Comparison of ENCODE assay signal across 1 cellular context in the genomic region with DNA sequence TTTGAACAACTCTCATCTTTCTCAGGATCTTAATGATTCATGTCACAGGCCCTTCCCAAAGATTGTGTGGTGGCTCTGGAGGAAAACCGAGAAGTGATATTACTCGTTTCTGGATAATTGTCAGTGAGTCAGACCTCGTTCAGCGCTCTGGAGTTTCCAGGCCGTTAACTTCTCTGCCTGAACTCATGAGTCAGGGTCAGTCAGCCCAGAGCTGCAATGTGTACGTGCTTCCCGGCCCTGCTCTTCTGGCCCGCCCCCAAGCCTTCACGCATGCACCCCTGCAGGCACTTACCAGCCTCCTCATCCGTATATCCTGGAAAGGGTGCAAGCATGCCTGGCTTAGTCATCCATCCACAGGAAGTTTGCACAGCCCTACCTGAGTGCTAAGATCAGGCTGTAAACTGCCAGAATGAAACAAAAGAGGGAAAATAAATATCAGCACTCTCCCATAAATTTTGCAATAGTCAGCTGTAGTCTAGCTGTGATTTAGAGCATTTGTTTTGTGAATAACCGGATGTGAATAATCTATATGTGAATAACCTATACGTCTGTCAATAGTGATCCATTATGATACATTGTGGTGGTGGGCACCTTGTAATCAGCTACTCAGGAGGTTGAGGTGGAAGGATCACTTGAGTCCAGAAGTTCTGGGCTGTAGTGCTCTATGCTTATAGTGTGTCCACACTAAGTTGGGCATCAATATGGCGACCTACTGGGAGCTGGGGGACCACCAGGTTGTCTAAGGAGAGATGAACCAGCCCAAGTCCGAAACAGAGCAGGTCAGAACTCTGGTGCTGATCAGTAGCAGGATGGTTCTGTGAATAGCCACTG.
TF ChIP-seq lines count a peak whose summit lies in the region.

No MANE protein-coding gene starts in this region.

TF ChIP-seq in HepG2, 621 proteins besides CTCF, POLR2A, EP300 and RAD21 (continued from another document and continues in another):
- TF ChIP-seq, protein P1, sequence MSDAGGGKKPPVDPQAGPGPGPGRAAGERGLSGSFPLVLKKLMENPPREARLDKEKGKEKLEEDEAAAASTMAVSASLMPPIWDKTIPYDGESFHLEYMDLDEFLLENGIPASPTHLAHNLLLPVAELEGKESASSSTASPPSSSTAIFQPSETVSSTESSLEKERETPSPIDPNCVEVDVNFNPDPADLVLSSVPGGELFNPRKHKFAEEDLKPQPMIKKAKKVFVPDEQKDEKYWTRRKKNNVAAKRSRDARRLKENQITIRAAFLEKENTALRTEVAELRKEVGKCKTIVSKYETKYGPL (CRISPR knock-in tag; IDR thresholded peaks at IDR 0.05), result no peak
- TF ChIP-seq, protein P2, sequence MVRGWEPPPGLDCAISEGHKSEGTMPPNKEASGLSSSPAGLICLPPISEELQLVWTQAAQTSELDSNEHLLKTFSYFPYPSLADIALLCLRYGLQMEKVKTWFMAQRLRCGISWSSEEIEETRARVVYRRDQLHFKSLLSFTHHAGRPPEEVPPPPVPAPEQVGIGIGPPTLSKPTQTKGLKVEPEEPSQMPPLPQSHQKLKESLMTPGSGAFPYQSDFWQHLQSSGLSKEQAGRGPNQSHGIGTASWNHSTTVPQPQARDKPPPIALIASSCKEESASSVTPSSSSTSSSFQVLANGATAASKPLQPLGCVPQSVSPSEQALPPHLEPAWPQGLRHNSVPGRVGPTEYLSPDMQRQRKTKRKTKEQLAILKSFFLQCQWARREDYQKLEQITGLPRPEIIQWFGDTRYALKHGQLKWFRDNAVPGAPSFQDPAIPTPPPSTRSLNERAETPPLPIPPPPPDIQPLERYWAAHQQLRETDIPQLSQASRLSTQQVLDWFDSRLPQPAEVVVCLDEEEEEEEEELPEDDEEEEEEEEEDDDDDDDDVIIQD (CRISPR knock-in tag; IDR thresholded peaks at IDR 0.05; ENCODE audit: low read depth), result peak; percentile 69; the same call in 1 of the 2 replicates
- TF ChIP-seq ZNF350 (CRISPR knock-in tag; IDR thresholded peaks at IDR 0.05; ENCODE audit: borderline replicate concordance, low read depth) (peak; percentile 71), ELF3 (CRISPR knock-in tag; IDR thresholded peaks at IDR 0.05) (peak; percentile 95), ZNF331 (CRISPR knock-in tag; IDR thresholded peaks at IDR 0.05) (0 out of 2 replicates have a peak, but pooled peaks have one; percentile 39), ZNF790 (CRISPR knock-in tag; IDR thresholded peaks at IDR 0.05; ENCODE audit: borderline replicate concordance) (no peak), FOSL2 (CRISPR knock-in tag; IDR thresholded peaks at IDR 0.05) (peak; percentile 98), KDM2A (CRISPR knock-in tag; IDR thresholded peaks at IDR 0.05; ENCODE audit: borderline replicate concordance, low read depth) (peak; percentile 57; the same call in 1 of the 2 replicates), JUND (CRISPR knock-in tag; IDR thresholded peaks at IDR 0.05) (peak; percentile 95), SIN3B (IDR thresholded peaks at IDR 0.05; ENCODE audit: low read length) (no peak), ZNF75D (CRISPR knock-in tag; IDR thresholded peaks at IDR 0.05; ENCODE audit: borderline replicate concordance) (no peak), XRCC5 (optimal IDR thresholded peaks at IDR 0.05; ENCODE audit: low read length) (peak; percentile 60), SMAD3 (CRISPR knock-in tag; IDR thresholded peaks at IDR 0.05) (peak; percentile 29; the same call in 1 of the 2 replicates), ZNF253 (CRISPR knock-in tag; IDR thresholded peaks at IDR 0.05; ENCODE audit: borderline replicate concordance) (no peak), NFIC (IDR thresholded peaks at IDR 0.05; ENCODE audit: low read length) (peak; percentile 62; the same call in 1 of the 2 replicates), TCF12 (IDR thresholded peaks at IDR 0.05) (no peak), TCF12 (CRISPR knock-in tag; IDR thresholded peaks at IDR 0.05) (0 out of 2 replicates have a peak, but pooled peaks have one; percentile 23), ZNF878 (CRISPR knock-in tag; IDR thresholded peaks at IDR 0.05) (peak; percentile 95), ZNF7 (CRISPR knock-in tag; IDR thresholded peaks at IDR 0.05) (0 out of 2 replicates have a peak, but pooled peaks have one; percentile 41), RCOR2 (CRISPR knock-in tag; IDR thresholded peaks at IDR 0.05) (peak; percentile 68; the same call in 1 of the 2 replicates), HDAC2 (CRISPR knock-in tag; IDR thresholded peaks at IDR 0.05) (peak; percentile 89), JUN (CRISPR knock-in tag; IDR thresholded peaks at IDR 0.05) (peak; percentile 90), SPEN (CRISPR knock-in tag; IDR thresholded peaks at IDR 0.05; ENCODE audit: low read depth) (peak; percentile 74; the same call in 1 of the 2 replicates), ETV5 (CRISPR knock-in tag; IDR thresholded peaks at IDR 0.05; ENCODE audit: borderline replicate concordance) (peak; percentile 99), RFXANK (CRISPR knock-in tag; IDR thresholded peaks at IDR 0.05) (no peak), PHF21A (CRISPR knock-in tag; IDR thresholded peaks at IDR 0.05) (peak; percentile 94), ATF1 (CRISPR knock-in tag; IDR thresholded peaks at IDR 0.05) (0 out of 2 replicates have a peak, but pooled peaks have one; percentile 37), MXI1 (IDR thresholded peaks at IDR 0.05; ENCODE audit: borderline replicate concordance, low read depth, low read length) (peak; percentile 78; the same call in 1 of the 3 replicates), SP1 (IDR thresholded peaks at IDR 0.05) (no peak), SP1 (CRISPR knock-in tag; IDR thresholded peaks at IDR 0.05) (peak; percentile 66), RAD51 (IDR thresholded peaks at IDR 0.05; ENCODE audit: borderline replicate concordance) (no peak), ZNF335 (CRISPR knock-in tag; IDR thresholded peaks at IDR 0.05) (0 out of 2 replicates have a peak, but pooled peaks have one; percentile 34), BRCA1 (CRISPR knock-in tag; IDR thresholded peaks at IDR 0.05) (0 out of 2 replicates have a peak, but pooled peaks have one; percentile 16), MED1 (CRISPR knock-in tag; IDR thresholded peaks at IDR 0.05) (peak; percentile 94), ZNF317 (CRISPR knock-in tag; IDR thresholded peaks at IDR 0.05) (peak; percentile 29; the same call in 1 of the 2 replicates), NBN (conservative IDR thresholded peaks at IDR 0.05) (no peak), ARNT2 (CRISPR knock-in tag; IDR thresholded peaks at IDR 0.05; ENCODE audit: low read depth) (0 out of 2 replicates have a peak, but pooled peaks have one; percentile 29), MEF2D (CRISPR knock-in tag; IDR thresholded peaks at IDR 0.05) (peak; percentile 88)
- TF ChIP-seq, protein P3, sequence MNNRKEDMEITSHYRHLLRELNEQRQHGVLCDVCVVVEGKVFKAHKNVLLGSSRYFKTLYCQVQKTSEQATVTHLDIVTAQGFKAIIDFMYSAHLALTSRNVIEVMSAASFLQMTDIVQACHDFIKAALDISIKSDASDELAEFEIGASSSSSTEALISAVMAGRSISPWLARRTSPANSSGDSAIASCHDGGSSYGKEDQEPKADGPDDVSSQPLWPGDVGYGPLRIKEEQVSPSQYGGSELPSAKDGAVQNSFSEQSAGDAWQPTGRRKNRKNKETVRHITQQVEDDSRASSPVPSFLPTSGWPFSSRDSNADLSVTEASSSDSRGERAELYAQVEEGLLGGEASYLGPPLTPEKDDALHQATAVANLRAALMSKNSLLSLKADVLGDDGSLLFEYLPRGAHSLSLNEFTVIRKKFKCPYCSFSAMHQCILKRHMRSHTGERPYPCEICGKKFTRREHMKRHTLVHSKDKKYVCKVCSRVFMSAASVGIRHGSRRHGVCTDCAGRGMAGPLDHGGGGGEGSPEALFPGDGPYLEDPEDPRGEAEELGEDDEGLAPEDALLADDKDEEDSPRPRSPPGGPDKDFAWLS (CRISPR knock-in tag; IDR thresholded peaks at IDR 0.05; ENCODE audit: borderline replicate concordance), result no peak
- TF ChIP-seq, protein P4, sequence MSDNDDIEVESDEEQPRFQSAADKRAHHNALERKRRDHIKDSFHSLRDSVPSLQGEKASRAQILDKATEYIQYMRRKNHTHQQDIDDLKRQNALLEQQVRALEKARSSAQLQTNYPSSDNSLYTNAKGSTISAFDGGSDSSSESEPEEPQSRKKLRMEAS (IDR thresholded peaks at IDR 0.05), result peak; percentile 69
- TF ChIP-seq, protein P5, sequence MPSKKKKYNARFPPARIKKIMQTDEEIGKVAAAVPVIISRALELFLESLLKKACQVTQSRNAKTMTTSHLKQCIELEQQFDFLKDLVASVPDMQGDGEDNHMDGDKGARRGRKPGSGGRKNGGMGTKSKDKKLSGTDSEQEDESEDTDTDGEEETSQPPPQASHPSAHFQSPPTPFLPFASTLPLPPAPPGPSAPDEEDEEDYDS (CRISPR knock-in tag; IDR thresholded peaks at IDR 0.05), result peak; percentile 80
- TF ChIP-seq, protein P6, sequence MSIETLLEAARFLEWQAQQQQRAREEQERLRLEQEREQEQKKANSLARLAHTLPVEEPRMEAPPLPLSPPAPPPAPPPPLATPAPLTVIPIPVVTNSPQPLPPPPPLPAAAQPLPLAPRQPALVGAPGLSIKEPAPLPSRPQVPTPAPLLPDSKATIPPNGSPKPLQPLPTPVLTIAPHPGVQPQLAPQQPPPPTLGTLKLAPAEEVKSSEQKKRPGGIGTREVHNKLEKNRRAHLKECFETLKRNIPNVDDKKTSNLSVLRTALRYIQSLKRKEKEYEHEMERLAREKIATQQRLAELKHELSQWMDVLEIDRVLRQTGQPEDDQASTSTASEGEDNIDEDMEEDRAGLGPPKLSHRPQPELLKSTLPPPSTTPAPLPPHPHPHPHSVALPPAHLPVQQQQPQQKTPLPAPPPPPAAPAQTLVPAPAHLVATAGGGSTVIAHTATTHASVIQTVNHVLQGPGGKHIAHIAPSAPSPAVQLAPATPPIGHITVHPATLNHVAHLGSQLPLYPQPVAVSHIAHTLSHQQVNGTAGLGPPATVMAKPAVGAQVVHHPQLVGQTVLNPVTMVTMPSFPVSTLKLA (IDR thresholded peaks at IDR 0.05), result peak; percentile 25; the same call in 1 of the 2 replicates
- TF ChIP-seq, protein P7, sequence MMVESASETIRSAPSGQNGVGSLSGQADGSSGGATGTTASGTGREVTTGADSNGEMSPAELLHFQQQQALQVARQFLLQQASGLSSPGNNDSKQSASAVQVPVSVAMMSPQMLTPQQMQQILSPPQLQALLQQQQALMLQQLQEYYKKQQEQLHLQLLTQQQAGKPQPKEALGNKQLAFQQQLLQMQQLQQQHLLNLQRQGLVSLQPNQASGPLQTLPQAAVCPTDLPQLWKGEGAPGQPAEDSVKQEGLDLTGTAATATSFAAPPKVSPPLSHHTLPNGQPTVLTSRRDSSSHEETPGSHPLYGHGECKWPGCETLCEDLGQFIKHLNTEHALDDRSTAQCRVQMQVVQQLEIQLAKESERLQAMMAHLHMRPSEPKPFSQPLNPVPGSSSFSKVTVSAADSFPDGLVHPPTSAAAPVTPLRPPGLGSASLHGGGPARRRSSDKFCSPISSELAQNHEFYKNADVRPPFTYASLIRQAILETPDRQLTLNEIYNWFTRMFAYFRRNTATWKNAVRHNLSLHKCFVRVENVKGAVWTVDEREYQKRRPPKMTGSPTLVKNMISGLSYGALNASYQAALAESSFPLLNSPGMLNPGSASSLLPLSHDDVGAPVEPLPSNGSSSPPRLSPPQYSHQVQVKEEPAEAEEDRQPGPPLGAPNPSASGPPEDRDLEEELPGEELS (CRISPR knock-in tag; IDR thresholded peaks at IDR 0.05), result peak; percentile 87
- TF ChIP-seq, protein P8, sequence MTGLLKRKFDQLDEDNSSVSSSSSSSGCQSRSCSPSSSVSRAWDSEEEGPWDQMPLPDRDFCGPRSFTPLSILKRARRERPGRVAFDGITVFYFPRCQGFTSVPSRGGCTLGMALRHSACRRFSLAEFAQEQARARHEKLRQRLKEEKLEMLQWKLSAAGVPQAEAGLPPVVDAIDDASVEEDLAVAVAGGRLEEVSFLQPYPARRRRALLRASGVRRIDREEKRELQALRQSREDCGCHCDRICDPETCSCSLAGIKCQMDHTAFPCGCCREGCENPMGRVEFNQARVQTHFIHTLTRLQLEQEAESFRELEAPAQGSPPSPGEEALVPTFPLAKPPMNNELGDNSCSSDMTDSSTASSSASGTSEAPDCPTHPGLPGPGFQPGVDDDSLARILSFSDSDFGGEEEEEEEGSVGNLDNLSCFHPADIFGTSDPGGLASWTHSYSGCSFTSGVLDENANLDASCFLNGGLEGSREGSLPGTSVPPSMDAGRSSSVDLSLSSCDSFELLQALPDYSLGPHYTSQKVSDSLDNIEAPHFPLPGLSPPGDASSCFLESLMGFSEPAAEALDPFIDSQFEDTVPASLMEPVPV (CRISPR knock-in tag; IDR thresholded peaks at IDR 0.05), result no peak
- TF ChIP-seq, protein P9, sequence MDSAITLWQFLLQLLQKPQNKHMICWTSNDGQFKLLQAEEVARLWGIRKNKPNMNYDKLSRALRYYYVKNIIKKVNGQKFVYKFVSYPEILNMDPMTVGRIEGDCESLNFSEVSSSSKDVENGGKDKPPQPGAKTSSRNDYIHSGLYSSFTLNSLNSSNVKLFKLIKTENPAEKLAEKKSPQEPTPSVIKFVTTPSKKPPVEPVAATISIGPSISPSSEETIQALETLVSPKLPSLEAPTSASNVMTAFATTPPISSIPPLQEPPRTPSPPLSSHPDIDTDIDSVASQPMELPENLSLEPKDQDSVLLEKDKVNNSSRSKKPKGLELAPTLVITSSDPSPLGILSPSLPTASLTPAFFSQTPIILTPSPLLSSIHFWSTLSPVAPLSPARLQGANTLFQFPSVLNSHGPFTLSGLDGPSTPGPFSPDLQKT (CRISPR knock-in tag; IDR thresholded peaks at IDR 0.05; ENCODE audit: borderline replicate concordance), result no peak
- TF ChIP-seq, protein P10, sequence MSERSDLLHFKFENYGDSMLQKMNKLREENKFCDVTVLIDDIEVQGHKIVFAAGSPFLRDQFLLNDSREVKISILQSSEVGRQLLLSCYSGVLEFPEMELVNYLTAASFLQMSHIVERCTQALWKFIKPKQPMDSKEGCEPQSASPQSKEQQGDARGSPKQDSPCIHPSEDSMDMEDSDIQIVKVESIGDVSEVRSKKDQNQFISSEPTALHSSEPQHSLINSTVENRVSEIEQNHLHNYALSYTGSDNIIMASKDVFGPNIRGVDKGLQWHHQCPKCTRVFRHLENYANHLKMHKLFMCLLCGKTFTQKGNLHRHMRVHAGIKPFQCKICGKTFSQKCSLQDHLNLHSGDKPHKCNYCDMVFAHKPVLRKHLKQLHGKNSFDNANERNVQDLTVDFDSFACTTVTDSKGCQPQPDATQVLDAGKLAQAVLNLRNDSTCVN (CRISPR knock-in tag; IDR thresholded peaks at IDR 0.05; ENCODE audit: borderline replicate concordance), result peak; percentile 99
